In the genomic region with DNA sequence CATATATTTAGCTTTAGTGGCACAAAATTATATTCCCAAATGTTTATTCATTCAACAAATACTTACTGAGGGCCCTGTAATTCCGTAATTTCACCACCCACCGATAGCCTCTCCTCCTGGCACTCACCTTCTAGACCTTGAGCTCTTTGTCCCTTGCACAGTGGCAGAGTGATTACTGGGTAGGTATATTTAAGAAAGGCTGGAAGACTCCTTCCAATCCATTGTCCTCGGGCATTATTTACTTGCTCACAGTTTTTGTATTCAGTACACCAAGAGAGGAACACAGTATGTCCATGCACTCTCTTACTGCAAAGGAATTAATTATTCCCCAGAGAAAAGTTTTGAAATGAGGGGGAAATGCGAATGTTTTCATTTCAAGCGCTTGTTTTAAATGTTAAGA, we compare ENCODE assay signal across 9 cellular contexts. TPM values are rescaled to one million over a fixed set of nuclear protein-coding genes. Genes with fewer than 3 reads are reported as not detected.
DNase-seq lines count a peak whose midpoint lies in the region; ATAC-seq and TF ChIP-seq lines count a peak whose summit lies in the region.
"Had no signal": no experiment of that assay in that cellular context is flagged by ENCODE, and none has a peak within 500 bp of the region (broad histone marks: within the 10 kb centered on the region; RNA-seq: fewer than 3 reads in every experiment).

No MANE protein-coding gene starts in this region.

- intact Hi-C loops in PC-3 (cut with micrococcal nuclease), result no loop called here

- no peak for ATAC-seq in stimulated activated naive CD8-positive, alpha-beta T cell treated with anti-CD3 and anti-CD28 coated beads, Interleukin-15, Interleukin-2, amounts not matched to agents 100 U/mL and 50 U/mL, for 24 hours
- ATAC-seq in PC-3 (no peak), GM19463 (IDR thresholded peaks at IDR 0.05; ENCODE audit: unreplicated experiment) (no peak)
- ATAC-seq in naive thymus-derived CD8-positive, alpha-beta T cell, result no peak

- peaks cover 36% of the 10 kb centered on the region for H3K79me2 ChIP-seq in PC-3 (ENCODE audit: low read length)

- H3K9ac ChIP-seq in PC-3 (ENCODE audit: low read length), result peak overlapping the region; percentile 92

- peak overlapping the region; percentile 88 for H3K4me2 ChIP-seq in PC-3 (ENCODE audit: low read length)

- H3K4me1 ChIP-seq in PC-3 (ENCODE audit: insufficient read depth, low read length), result peaks cover 20% of the 10 kb centered on the region

- peak overlapping the region; percentile 92 for H2AFZ ChIP-seq in PC-3 (ENCODE audit: low read length)

- no peaks in the 10 kb centered on the region for H3K9me3 ChIP-seq in PC-3 (ENCODE audit: low read length)

- H3K9me3 Mint-ChIP-seq in stimulated activated naive CD8-positive, alpha-beta T cell treated with anti-CD3 and anti-CD28 coated beads, Interleukin-15, Interleukin-2, amounts not matched to agents 100 ng/mL and 50 ng/mL, for 24 hours, result no peaks in the 10 kb centered on the region
- H3K9me3 Mint-ChIP-seq in endothelial cell (ENCODE audit: unreplicated experiment) (no peaks in the 10 kb centered on the region), type B pancreatic cell (peaks cover 4% of the 10 kb centered on the region)
- peaks cover 0 to 2% (median 0%) of the 10 kb centered on the region in 9 donors for H3K9me3 Mint-ChIP-seq in naive thymus-derived CD8-positive, alpha-beta T cell

- H3K27ac ChIP-seq in PC-3 (ENCODE audit: low read length), result no peak overlapping the region

- TF ChIP-seq CTCF in PC-3 (conservative IDR thresholded peaks at IDR 0.05; ENCODE audit: low read depth, low read length) (no peak), endothelial cell (IDR thresholded peaks at IDR 0.05; ENCODE audit: unreplicated experiment) (no peak), type B pancreatic cell (conservative IDR thresholded peaks at IDR 0.05) (no peak)

- H3K4me3 ChIP-seq in PC-3 (ENCODE audit: low read length), result peak overlapping the region; percentile 79

- H3K27me3 ChIP-seq in PC-3 (ENCODE audit: low read length), result no peaks in the 10 kb centered on the region

- H3F3A ChIP-seq in PC-3 (ENCODE audit: low read length, unreplicated experiment), result no peaks in the 10 kb centered on the region

- peaks cover 20% of the 10 kb centered on the region for H3K36me3 Mint-ChIP-seq in stimulated activated naive CD8-positive, alpha-beta T cell treated with anti-CD3 and anti-CD28 coated beads, Interleukin-15, Interleukin-2, amounts not matched to agents 100 ng/mL and 50 ng/mL, for 24 hours (ENCODE audit: low read depth)
- H3K36me3 Mint-ChIP-seq in endothelial cell (ENCODE audit: low read depth, unreplicated experiment) (no peaks in the 10 kb centered on the region), type B pancreatic cell (no peaks in the 10 kb centered on the region)
- no peaks in the 10 kb centered on the region for H3K36me3 Mint-ChIP-seq in naive thymus-derived CD8-positive, alpha-beta T cell

- H3K36me3 ChIP-seq in PC-3 (ENCODE audit: low read depth, low read length), result peaks cover 3% of the 10 kb centered on the region; the same call in 1 of the 2 replicates

- H3K27me3 Mint-ChIP-seq in stimulated activated naive CD8-positive, alpha-beta T cell treated with anti-CD3 and anti-CD28 coated beads, Interleukin-15, Interleukin-2, amounts not matched to agents 100 ng/mL and 50 ng/mL, for 24 hours, result peaks cover 49% of the 10 kb centered on the region
- H3K27me3 Mint-ChIP-seq in endothelial cell (ENCODE audit: unreplicated experiment) (peaks cover 1% of the 10 kb centered on the region), type B pancreatic cell (peaks cover 28% of the 10 kb centered on the region)
- H3K27me3 Mint-ChIP-seq in naive thymus-derived CD8-positive, alpha-beta T cell, result peaks cover 25 to 62% (median 38%) of the 10 kb centered on the region in 5 donors

- H3K27ac Mint-ChIP-seq in stimulated activated naive CD8-positive, alpha-beta T cell treated with anti-CD3 and anti-CD28 coated beads, Interleukin-15, Interleukin-2, amounts not matched to agents 100 ng/mL and 50 ng/mL, for 24 hours, result peak overlapping the region; percentile 39
- H3K27ac Mint-ChIP-seq in endothelial cell (ENCODE audit: unreplicated experiment), result no peak overlapping the region
- H3K27ac Mint-ChIP-seq in type B pancreatic cell, result peak overlapping the region; percentile 87
- no peak overlapping the region for H3K27ac Mint-ChIP-seq in naive thymus-derived CD8-positive, alpha-beta T cell

- no peaks in the 10 kb centered on the region for H3K9me2 ChIP-seq in PC-3 (replicated peaks; ENCODE audit: low read length)

- H3K4me1 Mint-ChIP-seq in stimulated activated naive CD8-positive, alpha-beta T cell treated with anti-CD3 and anti-CD28 coated beads, Interleukin-15, Interleukin-2, amounts not matched to agents 100 ng/mL and 50 ng/mL, for 24 hours (ENCODE audit: low read depth), result peaks cover 36% of the 10 kb centered on the region
- peaks cover 16% of the 10 kb centered on the region for H3K4me1 Mint-ChIP-seq in endothelial cell (ENCODE audit: unreplicated experiment)
- H3K4me1 Mint-ChIP-seq in type B pancreatic cell (ENCODE audit: unreplicated experiment), result peaks cover 29% of the 10 kb centered on the region
- H3K4me1 Mint-ChIP-seq in naive thymus-derived CD8-positive, alpha-beta T cell, result peaks cover 7 to 23% (median 13%) of the 10 kb centered on the region in 4 donors

- H3K4me3 Mint-ChIP-seq in stimulated activated naive CD8-positive, alpha-beta T cell treated with anti-CD3 and anti-CD28 coated beads, Interleukin-15, Interleukin-2, amounts not matched to agents 100 ng/mL and 50 ng/mL, for 24 hours, result peak overlapping the region; percentile 89
- H3K4me3 Mint-ChIP-seq in endothelial cell (ENCODE audit: unreplicated experiment) (peak overlapping the region; percentile 10), type B pancreatic cell (peak overlapping the region; percentile 94)
- H3K4me3 Mint-ChIP-seq in naive thymus-derived CD8-positive, alpha-beta T cell, result peak overlapping the region in 5 of 10 donors; percentile 85 to 93 (median 91)

- BruUV-seq in PC-3 (replicated peaks; lab: Mats Ljungman, UMichigan), result no TSS peak

- DNase-seq in stimulated activated naive CD8-positive, alpha-beta T cell treated with anti-CD3 and anti-CD28 coated beads, Interleukin-15, Interleukin-2, amounts not matched to agents 100 U/mL and 50 U/mL, for 24 hours, result no peak
- DNase-seq in PC-3, result no peak
- DNase-seq in endothelial cell (ENCODE audit: low spot score), result no peak
- DNase-seq in type B pancreatic cell (ENCODE audit: extremely low spot score, unreplicated experiment), result no peak
- DNase-seq in naive thymus-derived CD8-positive, alpha-beta T cell, result no peak
- no peak for DNase-seq in iPS-NIHi11 (ENCODE audit: low spot score)
- DNase-seq: islet precursor cell had no signal

- CTCF ChIA-PET in PC-3 (lab: Charles Lee), result no interaction called here

- POLR2A ChIA-PET in PC-3 (lab: Charles Lee; ENCODE audit: unreplicated experiment), result no interaction called here
- POLR2A ChIA-PET in naive thymus-derived CD8-positive, alpha-beta T cell (lab: Charles Lee), result no interaction called here

- peaks cover 17% of the 10 kb centered on the region; the same call in 1 of the 2 replicates for H4K20me1 ChIP-seq in PC-3 (ENCODE audit: low read length)

RNA-seq across cellular contexts. Expression of gene CDCA7, which starts 1.1 kb away (rescaled TPM):
- total RNA-seq in PC-3 (2014; rRNA removed) (29.3 and 36.4 TPM in 2 replicates), endothelial cell (ENCODE audit: unreplicated experiment) (13.0 TPM), type B pancreatic cell (ENCODE audit: low replicate concordance) (13.1 and 54.0 TPM in 2 replicates)
- total RNA-seq in naive thymus-derived CD8-positive, alpha-beta T cell, result under 1 TPM; 0.49 to 0.73 TPM
- polyA plus RNA-seq in naive thymus-derived CD8-positive, alpha-beta T cell, result 1 to 10 TPM in 1 of 3 donors, under 1 TPM in 2; 0.13 to 1.2 (median 0.70) TPM

Comparison
In these comparisons a context has a peak if more than half of its experiments do, and no peak if none do; other contexts are left out.
1. H3K27ac Mint-ChIP-seq: peak in stimulated activated naive CD8-positive, alpha-beta T cell treated with anti-CD3 and anti-CD28 coated beads, Interleukin-15, Interleukin-2, amounts not matched to agents 100 ng/mL and 50 ng/mL, for 24 hours (single experiment) and type B pancreatic cell (single experiment); none in endothelial cell (single experiment) and naive thymus-derived CD8-positive, alpha-beta T cell (0 of 10).